1 cellular context compared by ENCODE assay signal in the genomic region with DNA sequence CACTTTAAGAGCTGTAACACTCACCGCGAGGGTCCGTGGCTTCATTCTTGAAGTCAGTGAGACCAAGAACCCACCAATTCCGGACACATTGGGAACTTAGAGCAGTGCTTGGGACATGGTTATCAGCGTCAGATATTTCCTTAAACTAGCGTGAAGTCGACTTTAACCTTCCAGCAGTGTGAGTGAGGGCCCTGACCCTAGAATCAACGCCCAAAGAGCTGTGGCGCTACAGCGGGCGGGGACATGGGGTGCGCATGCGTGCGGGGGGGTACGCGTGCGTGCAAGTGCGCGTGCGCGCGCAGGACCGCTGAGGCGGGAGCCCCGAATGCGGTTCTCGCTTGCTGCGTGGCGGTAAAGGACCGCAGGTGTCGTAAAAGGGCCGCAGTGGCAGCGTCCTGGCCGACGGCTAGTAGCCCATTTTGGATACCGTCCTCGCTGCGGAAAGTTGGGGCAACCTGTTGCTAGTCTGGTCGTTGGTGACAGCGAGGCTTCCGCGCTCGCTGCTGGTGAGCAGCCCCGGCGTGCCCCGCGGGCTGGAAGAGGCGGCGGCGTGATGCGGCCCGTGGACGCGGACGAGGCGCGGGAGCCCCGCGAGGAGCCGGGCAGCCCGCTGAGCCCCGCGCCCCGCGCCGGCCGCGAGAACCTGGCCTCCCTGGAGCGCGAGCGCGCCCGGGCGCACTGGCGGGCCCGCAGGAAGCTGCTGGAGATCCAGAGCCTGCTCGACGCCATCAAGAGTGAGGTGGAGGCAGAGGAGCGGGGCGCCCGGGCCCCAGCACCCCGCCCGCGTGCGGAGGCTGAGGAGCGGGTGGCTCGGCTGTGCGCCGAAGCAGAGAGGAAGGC.
A peak's percentile ranks its signal among the peaks of the same experiment; 100 is the strongest.
TF ChIP-seq lines count a peak whose summit lies in the region.

No MANE protein-coding gene starts in this region.

TF ChIP-seq in K562, 482 proteins besides CTCF, POLR2A, EP300 and RAD21 (continued from another document and continues in another):
- TF ChIP-seq, protein P1, sequence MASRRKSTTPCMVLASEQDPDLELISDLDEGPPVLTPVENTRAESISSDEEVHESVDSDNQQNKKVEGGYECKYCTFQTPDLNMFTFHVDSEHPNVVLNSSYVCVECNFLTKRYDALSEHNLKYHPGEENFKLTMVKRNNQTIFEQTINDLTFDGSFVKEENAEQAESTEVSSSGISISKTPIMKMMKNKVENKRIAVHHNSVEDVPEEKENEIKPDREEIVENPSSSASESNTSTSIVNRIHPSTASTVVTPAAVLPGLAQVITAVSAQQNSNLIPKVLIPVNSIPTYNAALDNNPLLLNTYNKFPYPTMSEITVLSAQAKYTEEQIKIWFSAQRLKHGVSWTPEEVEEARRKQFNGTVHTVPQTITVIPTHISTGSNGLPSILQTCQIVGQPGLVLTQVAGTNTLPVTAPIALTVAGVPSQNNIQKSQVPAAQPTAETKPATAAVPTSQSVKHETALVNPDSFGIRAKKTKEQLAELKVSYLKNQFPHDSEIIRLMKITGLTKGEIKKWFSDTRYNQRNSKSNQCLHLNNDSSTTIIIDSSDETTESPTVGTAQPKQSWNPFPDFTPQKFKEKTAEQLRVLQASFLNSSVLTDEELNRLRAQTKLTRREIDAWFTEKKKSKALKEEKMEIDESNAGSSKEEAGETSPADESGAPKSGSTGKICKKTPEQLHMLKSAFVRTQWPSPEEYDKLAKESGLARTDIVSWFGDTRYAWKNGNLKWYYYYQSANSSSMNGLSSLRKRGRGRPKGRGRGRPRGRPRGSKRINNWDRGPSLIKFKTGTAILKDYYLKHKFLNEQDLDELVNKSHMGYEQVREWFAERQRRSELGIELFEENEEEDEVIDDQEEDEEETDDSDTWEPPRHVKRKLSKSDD (conservative IDR thresholded peaks at IDR 0.05; ENCODE audit: low read length): no peak
- peak in 1 of 2 experiments; percentile 44; a peak in 1 of 4 replicates for TF ChIP-seq RCOR1 (IDR thresholded peaks at IDR 0.05; ENCODE audit: borderline replicate concordance in 1 of 2, low read depth in 2 of 2, low read length in 2 of 2)
- no peak for TF ChIP-seq ZFP1 (CRISPR knock-in tag; IDR thresholded peaks at IDR 0.05)
- TF ChIP-seq, protein P2, sequence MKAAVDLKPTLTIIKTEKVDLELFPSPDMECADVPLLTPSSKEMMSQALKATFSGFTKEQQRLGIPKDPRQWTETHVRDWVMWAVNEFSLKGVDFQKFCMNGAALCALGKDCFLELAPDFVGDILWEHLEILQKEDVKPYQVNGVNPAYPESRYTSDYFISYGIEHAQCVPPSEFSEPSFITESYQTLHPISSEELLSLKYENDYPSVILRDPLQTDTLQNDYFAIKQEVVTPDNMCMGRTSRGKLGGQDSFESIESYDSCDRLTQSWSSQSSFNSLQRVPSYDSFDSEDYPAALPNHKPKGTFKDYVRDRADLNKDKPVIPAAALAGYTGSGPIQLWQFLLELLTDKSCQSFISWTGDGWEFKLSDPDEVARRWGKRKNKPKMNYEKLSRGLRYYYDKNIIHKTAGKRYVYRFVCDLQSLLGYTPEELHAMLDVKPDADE (conservative IDR thresholded peaks at IDR 0.05; ENCODE audit: control insufficient read depth, low read depth, low read length): no peak; the same call in 1 of the 2 replicates
- TF ChIP-seq NFATC3 (IDR thresholded peaks at IDR 0.05): 0 out of 2 replicates have a peak, but pooled peaks have one; percentile 4
- TF ChIP-seq TBL1XR1 (IDR thresholded peaks at IDR 0.05; ENCODE audit: low read length in 2 of 2): no peak
- TF ChIP-seq LCOR (CRISPR knock-in tag; IDR thresholded peaks at IDR 0.05): peak; percentile 88
- TF ChIP-seq, protein P3, sequence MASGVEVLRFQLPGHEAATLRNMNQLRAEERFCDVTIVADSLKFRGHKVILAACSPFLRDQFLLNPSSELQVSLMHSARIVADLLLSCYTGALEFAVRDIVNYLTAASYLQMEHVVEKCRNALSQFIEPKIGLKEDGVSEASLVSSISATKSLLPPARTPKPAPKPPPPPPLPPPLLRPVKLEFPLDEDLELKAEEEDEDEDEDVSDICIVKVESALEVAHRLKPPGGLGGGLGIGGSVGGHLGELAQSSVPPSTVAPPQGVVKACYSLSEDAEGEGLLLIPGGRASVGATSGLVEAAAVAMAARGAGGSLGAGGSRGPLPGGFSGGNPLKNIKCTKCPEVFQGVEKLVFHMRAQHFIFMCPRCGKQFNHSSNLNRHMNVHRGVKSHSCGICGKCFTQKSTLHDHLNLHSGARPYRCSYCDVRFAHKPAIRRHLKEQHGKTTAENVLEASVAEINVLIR (CRISPR knock-in tag; IDR thresholded peaks at IDR 0.05): no peak
- peak; percentile 80; the same call in 1 of the 2 replicates for TF ChIP-seq ESRRA (IDR thresholded peaks at IDR 0.05; ENCODE audit: borderline replicate concordance, low read depth)
- peak; percentile 3; the same call in 1 of the 2 replicates for TF ChIP-seq RAD51 (IDR thresholded peaks at IDR 0.05; ENCODE audit: borderline replicate concordance, low read depth)
- TF ChIP-seq XRCC5 (IDR thresholded peaks at IDR 0.05; ENCODE audit: low read depth, low read length): no peak
- TF ChIP-seq, protein P4, sequence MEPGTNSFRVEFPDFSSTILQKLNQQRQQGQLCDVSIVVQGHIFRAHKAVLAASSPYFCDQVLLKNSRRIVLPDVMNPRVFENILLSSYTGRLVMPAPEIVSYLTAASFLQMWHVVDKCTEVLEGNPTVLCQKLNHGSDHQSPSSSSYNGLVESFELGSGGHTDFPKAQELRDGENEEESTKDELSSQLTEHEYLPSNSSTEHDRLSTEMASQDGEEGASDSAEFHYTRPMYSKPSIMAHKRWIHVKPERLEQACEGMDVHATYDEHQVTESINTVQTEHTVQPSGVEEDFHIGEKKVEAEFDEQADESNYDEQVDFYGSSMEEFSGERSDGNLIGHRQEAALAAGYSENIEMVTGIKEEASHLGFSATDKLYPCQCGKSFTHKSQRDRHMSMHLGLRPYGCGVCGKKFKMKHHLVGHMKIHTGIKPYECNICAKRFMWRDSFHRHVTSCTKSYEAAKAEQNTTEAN (CRISPR knock-in tag; IDR thresholded peaks at IDR 0.05): no peak
- TF ChIP-seq, protein P5, sequence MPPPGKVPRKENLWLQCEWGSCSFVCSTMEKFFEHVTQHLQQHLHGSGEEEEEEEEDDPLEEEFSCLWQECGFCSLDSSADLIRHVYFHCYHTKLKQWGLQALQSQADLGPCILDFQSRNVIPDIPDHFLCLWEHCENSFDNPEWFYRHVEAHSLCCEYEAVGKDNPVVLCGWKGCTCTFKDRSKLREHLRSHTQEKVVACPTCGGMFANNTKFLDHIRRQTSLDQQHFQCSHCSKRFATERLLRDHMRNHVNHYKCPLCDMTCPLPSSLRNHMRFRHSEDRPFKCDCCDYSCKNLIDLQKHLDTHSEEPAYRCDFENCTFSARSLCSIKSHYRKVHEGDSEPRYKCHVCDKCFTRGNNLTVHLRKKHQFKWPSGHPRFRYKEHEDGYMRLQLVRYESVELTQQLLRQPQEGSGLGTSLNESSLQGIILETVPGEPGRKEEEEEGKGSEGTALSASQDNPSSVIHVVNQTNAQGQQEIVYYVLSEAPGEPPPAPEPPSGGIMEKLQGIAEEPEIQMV (tag; conservative IDR thresholded peaks at IDR 0.05; ENCODE audit: low read depth): no peak
- TF ChIP-seq, protein P6, sequence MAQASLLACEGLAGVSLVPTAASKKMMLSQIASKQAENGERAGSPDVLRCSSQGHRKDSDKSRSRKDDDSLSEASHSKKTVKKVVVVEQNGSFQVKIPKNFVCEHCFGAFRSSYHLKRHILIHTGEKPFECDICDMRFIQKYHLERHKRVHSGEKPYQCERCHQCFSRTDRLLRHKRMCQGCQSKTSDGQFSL (CRISPR knock-in tag; IDR thresholded peaks at IDR 0.05): no peak
- TF ChIP-seq, protein P6 (tag; IDR thresholded peaks at IDR 0.05): no peak
- TF ChIP-seq HOXB6 (CRISPR knock-in tag; IDR thresholded peaks at IDR 0.05; ENCODE audit: borderline replicate concordance): no peak; the same call in 1 of the 2 replicates
- TF ChIP-seq POU5F1 (IDR thresholded peaks at IDR 0.05; ENCODE audit: borderline replicate concordance, low read depth, low read length, partially characterized antibody): peak; percentile 89
- TF ChIP-seq, protein P7, sequence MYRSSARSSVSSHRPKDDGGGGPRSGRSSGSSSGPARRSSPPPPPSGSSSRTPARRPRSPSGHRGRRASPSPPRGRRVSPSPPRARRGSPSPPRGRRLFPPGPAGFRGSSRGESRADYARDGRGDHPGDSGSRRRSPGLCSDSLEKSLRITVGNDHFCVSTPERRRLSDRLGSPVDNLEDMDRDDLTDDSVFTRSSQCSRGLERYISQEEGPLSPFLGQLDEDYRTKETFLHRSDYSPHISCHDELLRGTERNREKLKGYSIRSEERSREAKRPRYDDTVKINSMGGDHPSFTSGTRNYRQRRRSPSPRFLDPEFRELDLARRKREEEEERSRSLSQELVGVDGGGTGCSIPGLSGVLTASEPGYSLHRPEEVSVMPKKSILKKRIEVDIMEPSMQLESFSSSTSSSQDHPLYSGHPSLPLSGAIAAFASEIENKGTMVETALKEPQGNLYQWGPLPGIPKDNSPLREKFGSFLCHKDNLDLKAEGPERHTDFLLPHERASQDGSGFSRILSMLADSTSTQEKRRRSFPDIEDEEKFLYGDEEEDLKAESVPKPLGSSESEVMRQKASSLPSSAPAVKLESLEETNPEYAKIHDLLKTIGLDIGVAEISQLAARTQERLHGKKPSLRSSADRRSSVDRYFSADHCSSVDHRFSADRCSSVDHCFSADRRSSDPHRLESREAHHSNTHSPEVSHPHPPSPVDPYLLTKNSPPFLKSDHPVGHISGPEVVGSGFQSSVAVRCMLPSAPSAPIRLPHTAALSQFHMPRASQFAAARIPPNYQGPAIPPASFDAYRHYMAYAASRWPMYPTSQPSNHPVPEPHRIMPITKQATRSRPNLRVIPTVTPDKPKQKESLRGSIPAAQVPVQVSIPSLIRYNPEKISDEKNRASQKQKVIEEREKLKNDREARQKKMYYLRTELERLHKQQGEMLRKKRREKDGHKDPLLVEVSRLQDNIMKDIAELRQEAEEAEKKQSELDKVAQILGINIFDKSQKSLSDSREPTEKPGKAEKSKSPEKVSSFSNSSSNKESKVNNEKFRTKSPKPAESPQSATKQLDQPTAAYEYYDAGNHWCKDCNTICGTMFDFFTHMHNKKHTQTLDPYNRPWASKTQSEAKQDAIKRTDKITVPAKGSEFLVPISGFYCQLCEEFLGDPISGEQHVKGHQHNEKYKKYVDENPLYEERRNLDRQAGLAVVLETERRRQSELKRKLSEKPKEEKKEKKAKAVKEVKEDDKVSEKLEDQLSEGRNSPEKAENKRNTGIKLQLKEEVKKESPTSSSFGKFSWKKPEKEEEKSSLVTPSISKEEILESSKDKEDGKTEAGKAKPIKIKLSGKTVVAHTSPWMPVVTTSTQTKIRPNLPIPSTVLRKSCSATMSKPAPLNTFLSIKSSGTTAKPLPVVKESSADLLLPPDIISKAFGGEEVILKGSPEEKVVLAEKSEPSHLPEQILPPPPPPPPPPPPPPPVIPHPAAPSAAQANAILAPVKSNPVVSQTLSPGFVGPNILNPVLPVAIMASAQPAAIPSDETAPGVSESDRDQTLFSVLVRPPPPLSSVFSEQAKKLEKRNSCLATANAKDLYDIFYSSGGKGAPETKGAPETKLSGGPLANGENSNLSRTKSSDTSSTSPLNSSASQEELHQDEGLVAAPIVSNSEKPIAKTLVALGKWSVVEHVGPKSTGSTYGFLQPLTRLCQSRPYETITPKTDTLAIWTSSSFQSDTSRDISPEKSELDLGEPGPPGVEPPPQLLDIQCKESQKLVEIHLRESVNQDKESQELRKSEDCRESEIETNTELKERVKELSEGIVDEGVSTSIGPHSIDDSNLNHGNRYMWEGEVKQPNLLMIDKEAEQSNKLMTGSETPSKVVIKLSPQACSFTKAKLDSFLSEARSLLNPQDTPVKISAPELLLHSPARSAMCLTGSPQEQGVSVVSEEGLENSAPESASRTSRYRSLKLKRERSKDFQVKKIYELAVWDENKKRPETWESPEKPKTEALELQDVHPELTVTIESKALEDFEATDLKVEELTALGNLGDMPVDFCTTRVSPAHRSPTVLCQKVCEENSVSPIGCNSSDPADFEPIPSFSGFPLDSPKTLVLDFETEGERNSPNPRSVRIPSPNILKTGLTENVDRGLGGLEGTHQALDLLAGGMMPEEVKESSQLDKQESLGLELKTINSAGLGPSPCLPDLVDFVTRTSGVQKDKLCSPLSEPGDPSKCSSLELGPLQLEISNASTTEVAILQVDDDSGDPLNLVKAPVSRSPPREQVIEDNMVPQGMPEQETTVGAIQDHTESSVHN (IDR thresholded peaks at IDR 0.05; ENCODE audit: borderline replicate concordance in 1 of 2, low read depth in 1 of 2): no peak
- no peak for TF ChIP-seq SMC3 (conservative IDR thresholded peaks at IDR 0.05; ENCODE audit: insufficient read depth, low read depth, low read length)
- TF ChIP-seq NFIC (IDR thresholded peaks at IDR 0.05): no peak
- peak; percentile 48 for TF ChIP-seq PRPF4 (IDR thresholded peaks at IDR 0.05; ENCODE audit: insufficient read depth, low read depth, low read length, poor library complexity, severe bottlenecking)
- no peak for TF ChIP-seq ZC3H8 (IDR thresholded peaks at IDR 0.05)
- no peak for TF ChIP-seq STAT5B (CRISPR knock-in tag; IDR thresholded peaks at IDR 0.05)
- TF ChIP-seq U2AF1 (optimal IDR thresholded peaks at IDR 0.05; ENCODE audit: low read depth, low read length): peak; percentile 77
- TF ChIP-seq, protein P8, sequence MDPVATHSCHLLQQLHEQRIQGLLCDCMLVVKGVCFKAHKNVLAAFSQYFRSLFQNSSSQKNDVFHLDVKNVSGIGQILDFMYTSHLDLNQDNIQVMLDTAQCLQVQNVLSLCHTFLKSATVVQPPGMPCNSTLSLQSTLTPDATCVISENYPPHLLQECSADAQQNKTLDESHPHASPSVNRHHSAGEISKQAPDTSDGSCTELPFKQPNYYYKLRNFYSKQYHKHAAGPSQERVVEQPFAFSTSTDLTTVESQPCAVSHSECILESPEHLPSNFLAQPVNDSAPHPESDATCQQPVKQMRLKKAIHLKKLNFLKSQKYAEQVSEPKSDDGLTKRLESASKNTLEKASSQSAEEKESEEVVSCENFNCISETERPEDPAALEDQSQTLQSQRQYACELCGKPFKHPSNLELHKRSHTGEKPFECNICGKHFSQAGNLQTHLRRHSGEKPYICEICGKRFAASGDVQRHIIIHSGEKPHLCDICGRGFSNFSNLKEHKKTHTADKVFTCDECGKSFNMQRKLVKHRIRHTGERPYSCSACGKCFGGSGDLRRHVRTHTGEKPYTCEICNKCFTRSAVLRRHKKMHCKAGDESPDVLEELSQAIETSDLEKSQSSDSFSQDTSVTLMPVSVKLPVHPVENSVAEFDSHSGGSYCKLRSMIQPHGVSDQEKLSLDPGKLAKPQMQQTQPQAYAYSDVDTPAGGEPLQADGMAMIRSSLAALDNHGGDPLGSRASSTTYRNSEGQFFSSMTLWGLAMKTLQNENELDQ (CRISPR knock-in tag; IDR thresholded peaks at IDR 0.05; ENCODE audit: borderline replicate concordance): no peak
- no peak for TF ChIP-seq IRF2 (CRISPR knock-in tag; IDR thresholded peaks at IDR 0.05)
- TF ChIP-seq MED1 (CRISPR knock-in tag; IDR thresholded peaks at IDR 0.05; ENCODE audit: borderline replicate concordance): no peak
- TF ChIP-seq, protein P9, sequence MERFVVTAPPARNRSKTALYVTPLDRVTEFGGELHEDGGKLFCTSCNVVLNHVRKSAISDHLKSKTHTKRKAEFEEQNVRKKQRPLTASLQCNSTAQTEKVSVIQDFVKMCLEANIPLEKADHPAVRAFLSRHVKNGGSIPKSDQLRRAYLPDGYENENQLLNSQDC (CRISPR knock-in tag; IDR thresholded peaks at IDR 0.05): 0 out of 2 replicates have a peak, but pooled peaks have one; percentile 42
- TF ChIP-seq PRMT5 (CRISPR knock-in tag; IDR thresholded peaks at IDR 0.05): no peak
